Comparison of ENCODE assay signal across 8 cellular contexts in the genomic region with DNA sequence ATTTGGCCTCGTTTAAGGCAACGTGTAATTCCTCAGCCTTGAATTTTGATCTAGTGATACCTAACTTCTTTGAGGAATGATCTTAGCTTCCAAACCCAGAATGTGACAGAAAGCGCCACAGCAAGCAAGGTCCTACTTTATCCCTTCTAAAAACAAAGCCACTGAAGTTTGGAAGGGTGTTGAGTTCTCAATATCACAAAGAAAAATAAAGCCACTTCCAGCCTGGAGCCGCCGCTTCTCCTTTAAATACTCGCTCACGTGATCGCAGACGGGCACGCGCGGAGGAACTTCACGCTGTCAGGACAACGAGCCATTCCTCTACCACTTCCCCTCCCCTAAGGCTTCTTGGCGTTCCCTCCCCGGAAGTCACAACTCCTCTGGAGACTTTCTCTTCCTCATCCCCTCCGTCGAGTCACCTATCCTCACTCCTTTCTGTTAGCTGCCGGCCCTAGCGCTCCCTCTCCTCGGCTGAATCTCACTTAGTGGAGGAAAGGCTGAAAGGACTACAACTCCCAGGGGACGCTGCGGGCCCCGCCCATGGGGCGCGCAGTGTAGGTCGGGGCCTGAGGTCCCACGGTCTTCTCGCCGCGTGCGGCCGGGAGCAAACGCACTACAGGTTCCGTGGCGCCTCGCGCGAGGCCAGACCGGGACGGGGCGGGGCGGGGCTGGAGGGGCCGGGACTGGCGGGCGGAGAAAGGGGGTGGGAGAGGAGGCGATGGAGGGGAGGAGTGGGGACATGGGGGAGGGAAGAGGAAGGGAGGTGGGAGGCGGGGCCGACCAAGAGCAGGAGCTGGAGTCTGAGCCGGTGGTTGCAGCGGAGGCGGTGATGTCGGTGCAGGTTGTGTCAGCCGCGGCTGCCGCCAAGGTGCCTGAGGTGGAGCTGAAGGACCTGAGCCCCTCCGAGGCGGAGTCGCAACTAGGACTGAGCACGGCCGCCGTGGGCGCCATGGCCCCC. TPM values are rescaled to one million over a fixed set of nuclear protein-coding genes. Genes with fewer than 3 reads are reported as not detected.
A peak's percentile ranks its signal among the peaks of the same experiment; 100 is the strongest.
DNase-seq lines count a peak whose midpoint lies in the region; ATAC-seq and TF ChIP-seq lines count a peak whose summit lies in the region.

A gene (plus strand): TSS at position 780 of the 955 bp plus-strand sequence.

- peak within 1 kb of the TSS; percentile 88 for H3K4me3 Mint-ChIP-seq in activated naive CD4-positive, alpha-beta T cell treated with anti-CD3 and anti-CD28 coated beads for 36 hours

- no peaks in the 10 kb centered on the region for H3K9me3 Mint-ChIP-seq in activated naive CD4-positive, alpha-beta T cell treated with anti-CD3 and anti-CD28 coated beads for 36 hours

- WGBS in gastroesophageal sphincter (ENCODE audit: low coverage in 1 of 2), 2 donors, result 0% methylated on average over 12 to 36 of the region's 63 CpGs

- ATAC-seq in HG02571 (IDR thresholded peaks at IDR 0.05; ENCODE audit: unreplicated experiment) (peak; percentile 90), gastroesophageal sphincter (peak; percentile 98)

- CTCF ChIA-PET in activated naive CD4-positive, alpha-beta T cell treated with anti-CD3 and anti-CD28 coated beads for 36 hours (lab: Charles Lee), result interaction anchor here (0.9 to 10.9 kb wide), 2 partner anchors 47 to 74 kb away, joined by 3 to 234 read pairs; no protein-coding TSS in a partner anchor

- intact Hi-C loops in activated naive CD4-positive, alpha-beta T cell treated with anti-CD3 and anti-CD28 coated beads for 36 hours (cut with micrococcal nuclease), result loop anchor here (1.0 to 10.0 kb wide), 12 partner anchors 35 to 786 kb away; a partner anchor contains a TSS

- H3K27ac ChIP-seq in gastroesophageal sphincter (peak within 1 kb of the TSS; percentile 70 to 95 (median 92)), neutrophil (peak within 1 kb of the TSS; percentile 98)

- H3K27me3 Mint-ChIP-seq in activated naive CD4-positive, alpha-beta T cell treated with anti-CD3 and anti-CD28 coated beads for 36 hours (ENCODE audit: low read depth), result no peaks in the 10 kb centered on the region

- peak; percentile 55 for TF ChIP-seq POLR2A in NB4 (IDR thresholded peaks at IDR 0.05; ENCODE audit: extremely low read depth, insufficient read length)
- peak in 1 of 2 donors; percentile 33 for TF ChIP-seq POLR2A in gastroesophageal sphincter (IDR thresholded peaks at IDR 0.05)

- H3K27me3 ChIP-seq in GM06990 (replicated peaks; ENCODE audit: control insufficient read depth, insufficient read depth, low read length) (no peaks in the 10 kb centered on the region), gastroesophageal sphincter (no peaks in the 10 kb centered on the region), neutrophil (peaks cover 13% of the 10 kb centered on the region)

- H3K4me1 Mint-ChIP-seq in activated naive CD4-positive, alpha-beta T cell treated with anti-CD3 and anti-CD28 coated beads for 36 hours (ENCODE audit: low read depth), result peaks cover 31% of the 10 kb centered on the region

- H3K27ac Mint-ChIP-seq in activated naive CD4-positive, alpha-beta T cell treated with anti-CD3 and anti-CD28 coated beads for 36 hours, result peak within 1 kb of the TSS; percentile 90

- no peaks in the 10 kb centered on the region for H3K36me3 Mint-ChIP-seq in activated naive CD4-positive, alpha-beta T cell treated with anti-CD3 and anti-CD28 coated beads for 36 hours (ENCODE audit: low read depth)

- no peak for TF ChIP-seq EP300 in gastroesophageal sphincter (IDR thresholded peaks at IDR 0.05)

- no peaks in the 10 kb centered on the region for H3K9me3 ChIP-seq in gastroesophageal sphincter
- no peaks in the 10 kb centered on the region for H3K9me3 ChIP-seq in neutrophil

- DNase-seq in GM06990 (ENCODE audit: extremely low read depth, insufficient read length) (peak; percentile 99), NB4 (ENCODE audit: low read depth) (peak; percentile 100), SK-N-DZ (ENCODE audit: low spot score) (peak; percentile 99)
- peak; percentile 99 for DNase-seq in activated naive CD4-positive, alpha-beta T cell treated with anti-CD3 and anti-CD28 coated beads for 36 hours

- H3K4me3 ChIP-seq in GM06990 (replicated peaks; ENCODE audit: low read depth, low read length) (peak within 1 kb of the TSS; percentile 72), NB4 (ENCODE audit: low read depth, low read length) (peak within 1 kb of the TSS; percentile 73), gastroesophageal sphincter (peak within 1 kb of the TSS; percentile 63 to 97), neutrophil (ENCODE audit: low read depth in 1 of 2, low read length in 1 of 2) (peak within 1 kb of the TSS; percentile 71 to 93)

- no peak for TF ChIP-seq CTCF in GM06990 (IDR thresholded peaks at IDR 0.05; ENCODE audit: insufficient read depth, low read length, poor library complexity, severe bottlenecking)
- TF ChIP-seq CTCF in NB4 (IDR thresholded peaks at IDR 0.05; ENCODE audit: low read depth, low read length), result no peak
- no peak for TF ChIP-seq CTCF in gastroesophageal sphincter (IDR thresholded peaks at IDR 0.05)
- peak; percentile 24 for TF ChIP-seq CTCF in neutrophil (IDR thresholded peaks at IDR 0.05)
- TF ChIP-seq CTCF in subcutaneous adipose tissue (IDR thresholded peaks at IDR 0.05; ENCODE audit: low read depth), result no peak

- H3K4me1 ChIP-seq in gastroesophageal sphincter (peaks cover 0 to 30% (median 8%) of the 10 kb centered on the region in 3 donors), neutrophil (ENCODE audit: control insufficient read depth in 1 of 2, insufficient read depth in 1 of 2, low read depth in 1 of 2, low read length in 1 of 2) (peaks cover 36 to 40% of the 10 kb centered on the region in 2 experiments)

- H3K36me3 ChIP-seq in GM06990 (ENCODE audit: control insufficient read depth, insufficient read depth, low read length), result no peaks in the 10 kb centered on the region
- H3K36me3 ChIP-seq in gastroesophageal sphincter, result no peaks in the 10 kb centered on the region
- H3K36me3 ChIP-seq in neutrophil, result no peaks in the 10 kb centered on the region

RNA-seq across cellular contexts. Expression of the gene that starts here (rescaled TPM):
- polyA plus RNA-seq in SK-N-DZ (2014; cell fraction: cytosol; rRNA removed), result 11.1 TPM in 2 replicates
- polyA plus RNA-seq in SK-N-DZ (2014; cell fraction: nucleus; rRNA removed), result 16.0 and 25.0 TPM in 2 replicates
- total RNA-seq in activated naive CD4-positive, alpha-beta T cell treated with anti-CD3 and anti-CD28 coated beads for 36 hours, result 10 to 100 TPM; 29.1 to 30.4 TPM
- total RNA-seq in gastroesophageal sphincter (10 to 100 TPM in 3 of 4 donors, 1 to 10 TPM in 1; 8.7 to 17.3 (median 14.2) TPM), subcutaneous adipose tissue (10 to 100 TPM; 14.7 to 22.6 (median 16.9) TPM)

Comparison
In these comparisons a context has a peak if more than half of its experiments do, and no peak if none do; other contexts are left out.
1. Peak in every context shown above with its lines: DNase-seq, ATAC-seq, H3K4me3 ChIP-seq and H3K27ac ChIP-seq.